In the genomic region with DNA sequence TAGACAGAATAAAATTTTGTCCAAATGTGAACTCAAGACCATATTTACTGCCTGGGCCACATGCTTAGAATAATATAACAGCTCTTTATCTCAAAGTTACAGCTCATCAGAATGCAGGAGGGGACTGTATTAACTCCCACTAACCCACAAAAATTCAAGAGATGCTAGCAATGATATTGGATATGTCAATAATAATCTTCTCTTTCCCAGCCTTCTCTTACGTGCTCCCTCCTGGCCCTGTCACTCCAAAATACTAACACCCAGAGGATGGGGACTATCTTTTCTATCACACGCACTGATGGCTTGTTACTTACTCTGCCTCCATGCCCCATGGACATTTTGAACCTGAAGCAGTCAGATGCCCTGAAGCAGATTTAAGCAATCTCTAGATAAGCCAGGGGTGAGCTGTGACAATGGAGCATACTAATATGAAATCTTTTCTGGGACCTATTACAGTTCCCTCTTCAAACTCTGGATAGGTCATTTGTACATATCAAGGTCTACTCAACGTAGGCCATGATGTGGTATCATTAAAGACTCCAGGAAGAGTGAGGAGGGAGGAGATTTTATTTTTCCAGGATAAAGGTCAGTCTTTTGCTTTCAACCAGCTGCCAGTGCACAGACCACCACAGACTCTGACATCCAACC, we compare ENCODE assay signal across 8 cellular contexts.
DNase-seq lines count a peak whose midpoint lies in the region; ATAC-seq lines count a peak whose summit lies in the region.
"Had no signal": no experiment of that assay in that cellular context is flagged by ENCODE, and none has a peak within 500 bp of the region (broad histone marks: within the 10 kb centered on the region; RNA-seq: fewer than 3 reads in every experiment).

No MANE protein-coding gene starts in this region.

- no peak overlapping the region for H3K27ac ChIP-seq in trophoblast cell (ENCODE audit: low read depth, low read length)

- WGBS in trophoblast cell (ENCODE audit: extremely low coverage, insufficient coverage, insufficient read length) = no CpG with 5 or more reads among the region's 3 CpGs

- H3K36me3 ChIP-seq in trophoblast cell (ENCODE audit: control insufficient read depth in 1 of 2, insufficient read depth in 2 of 2, low read length in 2 of 2) = no peaks in the 10 kb centered on the region

- H3K18ac ChIP-seq in trophoblast cell (ENCODE audit: low read length) = no peak overlapping the region

- no peaks in the 10 kb centered on the region for H3K9me3 ChIP-seq in trophoblast cell (ENCODE audit: insufficient read depth, low read depth, low read length)

- no peak overlapping the region for H2AK5ac ChIP-seq in trophoblast cell (ENCODE audit: low read length)

- H2BK12ac ChIP-seq in trophoblast cell (ENCODE audit: low read length) = no peak overlapping the region

- no peak overlapping the region for H4K91ac ChIP-seq in trophoblast cell (ENCODE audit: low read depth, low read length)

- H4K12ac ChIP-seq in trophoblast cell (ENCODE audit: low read depth, low read length) = no peak overlapping the region

- H3K4me2 ChIP-seq in trophoblast cell (ENCODE audit: low read length) = no peak overlapping the region

- H2BK5ac ChIP-seq in trophoblast cell (ENCODE audit: low read depth, low read length, poor library complexity) = no peak overlapping the region

- H3K4ac ChIP-seq in trophoblast cell (ENCODE audit: low read depth, low read length) = no peak overlapping the region

- DNase-seq in trophoblast cell = peak; percentile 82 to 92
- no peak for DNase-seq in posterior cingulate gyrus
- no peak for DNase-seq in cerebellum (ENCODE audit: low spot score)
- DNase-seq: stimulated activated naive CD8-positive, alpha-beta T cell treated with anti-CD3 and anti-CD28 coated beads, Interleukin-15, Interleukin-2, amounts not matched to agents 100 U/mL and 50 U/mL, for 24 hours had no signal

- no peaks in the 10 kb centered on the region for H3K79me2 ChIP-seq in trophoblast cell (ENCODE audit: control insufficient read depth, insufficient read depth, low read length, poor library complexity)

- no peaks in the 10 kb centered on the region for H3K79me1 ChIP-seq in trophoblast cell (ENCODE audit: low read length)

- H3K4me1 ChIP-seq in trophoblast cell (ENCODE audit: control insufficient read depth in 1 of 2, insufficient read depth in 2 of 2, low read length in 2 of 2) = peaks cover 0 to 3% of the 10 kb centered on the region in 2 experiments

- peak; percentile 4 for ATAC-seq in GM19372 (IDR thresholded peaks at IDR 0.05; ENCODE audit: low read depth, unreplicated experiment)
- ATAC-seq in HG02642 (IDR thresholded peaks at IDR 0.05; ENCODE audit: poor library complexity, unreplicated experiment) = peak; percentile 18
- ATAC-seq in HG03460 (IDR thresholded peaks at IDR 0.05; ENCODE audit: unreplicated experiment) = peak; percentile 19
- no peak for ATAC-seq in GM21367 (IDR thresholded peaks at IDR 0.05; ENCODE audit: unreplicated experiment)
- ATAC-seq: stimulated activated naive CD8-positive, alpha-beta T cell treated with anti-CD3 and anti-CD28 coated beads, Interleukin-15, Interleukin-2, amounts not matched to agents 100 U/mL and 50 U/mL, for 24 hours had no signal

- H3K23ac ChIP-seq in trophoblast cell (ENCODE audit: low read length) = no peak overlapping the region

- H3K14ac ChIP-seq in trophoblast cell (ENCODE audit: low read length) = no peak overlapping the region

- no peak overlapping the region for H3K4me3 ChIP-seq in trophoblast cell (ENCODE audit: low read depth, low read length)

- H3K27me3 ChIP-seq in trophoblast cell (ENCODE audit: insufficient read depth, low read length) = no peaks in the 10 kb centered on the region

- intact Hi-C loops in posterior cingulate gyrus (cut with DNase I) = no loop called here

- H2BK120ac ChIP-seq in trophoblast cell (ENCODE audit: insufficient read depth, low read length, poor library complexity) = no peak overlapping the region

- no peak overlapping the region for H3K9ac ChIP-seq in trophoblast cell (ENCODE audit: low read length)

- H4K8ac ChIP-seq in trophoblast cell (ENCODE audit: low read depth, low read length) = no peak overlapping the region

- no peak overlapping the region for H2AFZ ChIP-seq in trophoblast cell (ENCODE audit: insufficient read depth, low read length, poor library complexity)

Comparison
In these comparisons a context has a peak if more than half of its experiments do, and no peak if none do; other contexts are left out.
1. DNase-seq: peak in trophoblast cell (2 of 2); none in posterior cingulate gyrus (0 of 10) and cerebellum (single experiment).